Comparison of ENCODE assay signal across 8 cellular contexts in genomic region chr6:13013681-13014550, GRCh38.
DNase-seq lines count a peak whose midpoint lies in the region; TF ChIP-seq lines count a peak whose summit lies in the region.

No MANE protein-coding gene starts in this region.

- TF ChIP-seq CTCF in chondrocyte (IDR thresholded peaks at IDR 0.05) (no peak), transverse colon (IDR thresholded peaks at IDR 0.05) (no peak)

- intact Hi-C loops in transverse colon (cut with DNase I; ENCODE audit: low total_unique reads), result no loop called here

- H3K9me3 Mint-ChIP-seq in activated T-cell treated with anti-CD3 and anti-CD28 coated beads, Interleukin-2, amount 50 U/mL, for 24 hours, result no peaks in the 10 kb centered on the region
- H3K9me3 Mint-ChIP-seq in chondrocyte (ENCODE audit: low read depth), result no peaks in the 10 kb centered on the region

- in situ Hi-C loops in transverse colon (cut with MboI; ENCODE audit: low pct_ligation_motif_present in 1 of 4, low pct_unique_long_range_greater_than_20kb in 1 of 4, low sequenced_read_pairs in 3 of 4), result no loop called here

- WGBS in transverse colon (ENCODE audit: low coverage in 1 of 2), 2 donors, result 18% methylated on average over 82 of the region's 85 CpGs; no CpG with 5 or more reads in 1 of the 2 donors

- TF ChIP-seq POLR2A in transverse colon (IDR thresholded peaks at IDR 0.05), result no peak

- H3K27ac Mint-ChIP-seq in activated T-cell treated with anti-CD3 and anti-CD28 coated beads, Interleukin-2, amount 50 U/mL, for 24 hours, result no peak overlapping the region
- no peak overlapping the region for H3K27ac Mint-ChIP-seq in chondrocyte (ENCODE audit: unreplicated experiment)

- H3K4me1 ChIP-seq in transverse colon, result peaks cover 5 to 23% (median 18%) of the 10 kb centered on the region in 4 donors

- no peaks in the 10 kb centered on the region for H3K36me3 ChIP-seq in transverse colon

- no peaks in the 10 kb centered on the region for H3K9me3 ChIP-seq in transverse colon

- no peak overlapping the region for H3K27ac ChIP-seq in transverse colon

- H3K4me3 Mint-ChIP-seq in activated T-cell treated with anti-CD3 and anti-CD28 coated beads, Interleukin-2, amount 50 U/mL, for 24 hours, result peak overlapping the region; percentile 58
- H3K4me3 Mint-ChIP-seq in chondrocyte (ENCODE audit: unreplicated experiment), result peak overlapping the region; percentile 74

- peaks cover 8% of the 10 kb centered on the region for H3K4me1 Mint-ChIP-seq in activated T-cell treated with anti-CD3 and anti-CD28 coated beads, Interleukin-2, amount 50 U/mL, for 24 hours (ENCODE audit: low read depth)
- H3K4me1 Mint-ChIP-seq in chondrocyte (ENCODE audit: low read depth), result peaks cover 17% of the 10 kb centered on the region

- peaks cover 61% of the 10 kb centered on the region for H3K27me3 ChIP-seq in transverse colon

- peak; percentile 30 for DNase-seq in activated T-cell treated with anti-CD3 and anti-CD28 coated beads, Interleukin-2, amount 50 U/mL, for 24 hours
- DNase-seq in activated T-cell treated with anti-CD3 and anti-CD28 coated beads for 4 hours, result no peak
- DNase-seq in chondrocyte (ENCODE audit: low spot score), result peak; percentile 58
- DNase-seq in lung microvascular endothelial cell (ENCODE audit: low read depth in 2 of 2), result peak; percentile 28 to 34
- no peak for DNase-seq in transverse colon
- no peak for DNase-seq in DMS79 (lab: John Stamatoyannopoulos, UW)
- no peak for DNase-seq in HT-29 (ENCODE audit: low spot score)
- no peak for DNase-seq in NAMALWA (ENCODE audit: low spot score)

- no peaks in the 10 kb centered on the region for H3K36me3 Mint-ChIP-seq in activated T-cell treated with anti-CD3 and anti-CD28 coated beads, Interleukin-2, amount 50 U/mL, for 24 hours (ENCODE audit: low read depth)
- no peaks in the 10 kb centered on the region for H3K36me3 Mint-ChIP-seq in chondrocyte (ENCODE audit: low read depth)

- H3K27me3 Mint-ChIP-seq in activated T-cell treated with anti-CD3 and anti-CD28 coated beads, Interleukin-2, amount 50 U/mL, for 24 hours, result peaks cover 60% of the 10 kb centered on the region
- H3K27me3 Mint-ChIP-seq in chondrocyte (ENCODE audit: low read depth), result peaks cover 70% of the 10 kb centered on the region

- peak overlapping the region; percentile 13 to 49 (median 26) for H3K4me3 ChIP-seq in transverse colon

- no peak for TF ChIP-seq EP300 in transverse colon (IDR thresholded peaks at IDR 0.05; ENCODE audit: low read depth)

Comparison
In these comparisons a context has a peak if more than half of its experiments do, and no peak if none do; other contexts are left out.
1. DNase-seq: peak in activated T-cell treated with anti-CD3 and anti-CD28 coated beads, Interleukin-2, amount 50 U/mL, for 24 hours (single experiment), chondrocyte (single experiment) and lung microvascular endothelial cell (2 of 2); none in activated T-cell treated with anti-CD3 and anti-CD28 coated beads for 4 hours (single experiment), transverse colon (single experiment), DMS79 (single experiment), HT-29 (single experiment) and NAMALWA (single experiment).